ENCODE assay signal across 30 cellular contexts in genomic region chr6:63611560-63611959, GRCh38.
"Had no signal": no experiment of that assay in that cellular context is flagged by ENCODE, and none has a peak within 500 bp of the region (broad histone marks: within the 10 kb centered on the region; RNA-seq: fewer than 3 reads in every experiment).

No MANE protein-coding gene starts in this region.

- H3K36me3 ChIP-seq: ascending aorta, breast epithelium, cardiac muscle cell, gastrocnemius medialis, heart left ventricle had no signal

- H3K4me1 ChIP-seq: ascending aorta, breast epithelium, gastrocnemius medialis, heart left ventricle had no signal

- H3K4me3 ChIP-seq: ascending aorta, breast epithelium, cardiac muscle cell, coronary artery, dorsolateral prefrontal cortex, gastrocnemius medialis, heart left ventricle had no signal

- DNase-seq: activated CD4-positive, alpha-beta memory T cell treated with anti-CD3 and anti-CD28 coated beads for 36 hours; activated CD4-positive, alpha-beta T cell treated with anti-CD3 and anti-CD28 coated beads for 36 hours; activated CD4-positive, alpha-beta T cell treated with anti-CD3 and anti-CD28 coated beads, Interleukin-2, amount 10 ng/mL, durations not matched to agents 24 days and 14 days; activated CD4-positive, CD25-positive, alpha-beta regulatory T cell; activated CD4-positive, CD25-positive, alpha-beta regulatory T cell treated with anti-CD3 and anti-CD28 coated beads, Interleukin-2, amount 50 U/mL, for 72 hours; activated CD8-positive, alpha-beta memory T cell treated with anti-CD3 and anti-CD28 coated beads, Interleukin-2, amount 10 ng/mL, durations not matched to agents 7 days and 5 days; activated CD8-positive, alpha-beta memory T cell treated with anti-CD3 and anti-CD28 coated beads, Interleukin-2, amount 50 U/mL, for 4 hours; activated CD8-positive, alpha-beta T cell treated with anti-CD3 and anti-CD28 coated beads, Interleukin-2, amount 10 ng/mL, durations not matched to agents 7 days and 5 days; activated gamma-delta T cell; activated naive CD4-positive, alpha-beta T cell; activated naive CD4-positive, alpha-beta T cell treated with anti-CD3 and anti-CD28 coated beads, Interleukin-2, amount 10 ng/mL, durations not matched to agents 7 days and 5 days; activated naive CD8-positive, alpha-beta T cell treated with anti-CD3 and anti-CD28 coated beads, Interleukin-2, amount 10 ng/mL, durations not matched to agents 7 days and 5 days; activated T-cell treated with anti-CD3 and anti-CD28 coated beads for 4 hours; activated T-cell treated with anti-CD3 and anti-CD28 coated beads, Interleukin-2, amount 50 U/mL, for 24 hours; activated T-cell treated with anti-CD3 and anti-CD28 coated beads, Interleukin-2, amount 50 U/mL, for 72 hours; central memory CD4-positive, alpha-beta T cell; cerebellar nuclear complex; dorsolateral prefrontal cortex; effector memory CD4-positive, alpha-beta T cell; endodermal cell; foreskin fibroblast; gastrocnemius medialis; glutamatergic neuron; heart left ventricle; T1000 had no signal

- H3K9me3 ChIP-seq: ascending aorta, breast epithelium, gastrocnemius medialis, heart left ventricle had no signal

- H3K27ac ChIP-seq: ascending aorta, breast epithelium, cardiac muscle cell, coronary artery, dorsolateral prefrontal cortex, gastrocnemius medialis, heart left ventricle had no signal

- H3K27me3 ChIP-seq: ascending aorta, breast epithelium, cardiac muscle cell, dorsolateral prefrontal cortex, gastrocnemius medialis, heart left ventricle had no signal

- ATAC-seq: activated CD4-positive, alpha-beta T cell treated with anti-CD3 and anti-CD28 coated beads for 36 hours; activated CD8-positive, alpha-beta memory T cell treated with anti-CD3 and anti-CD28 coated beads, Interleukin-2, amount 10 ng/mL, durations not matched to agents 7 days and 5 days; activated CD8-positive, alpha-beta T cell treated with anti-CD3 and anti-CD28 coated beads, Interleukin-2, amount 10 ng/mL, durations not matched to agents 7 days and 5 days; activated T-cell treated with anti-CD3 and anti-CD28 coated beads, Interleukin-2, amount 50 U/mL, for 72 hours; esophagus mucosa; gastrocnemius medialis; heart left ventricle had no signal
